9 cellular contexts compared by ENCODE assay signal in genomic region chr11:64856382-64857227, GRCh38. TPM values are rescaled to one million over a fixed set of nuclear protein-coding genes. Genes with fewer than 3 reads are reported as not detected.
DNase-seq lines count a peak whose midpoint lies in the region; ATAC-seq, FAIRE-seq and TF ChIP-seq lines count a peak whose summit lies in the region.
"Had no signal": no experiment of that assay in that cellular context is flagged by ENCODE, and none has a peak within 500 bp of the region (broad histone marks: within the 10 kb centered on the region; RNA-seq: fewer than 3 reads in every experiment).

No MANE protein-coding gene starts in this region.

- no peaks in the 10 kb centered on the region for H3K9me1 ChIP-seq in K562 (ENCODE audit: control insufficient read depth, insufficient read depth, low read length)

- H3K4me3 Mint-ChIP-seq in WTC11 = no peak overlapping the region

- H3K27ac Mint-ChIP-seq in WTC11 = no peak overlapping the region

- FAIRE-seq in K562 (lab: Jason Lieb, UNC) = no peak

- H3K79me2 ChIP-seq in K562 (ENCODE audit: control insufficient read depth, insufficient read depth, low read length) = peaks cover 9% of the 10 kb centered on the region

- H3K9me3 Mint-ChIP-seq in WTC11 = no peaks in the 10 kb centered on the region

- CTCF ChIA-PET in K562 (lab: Yijun Ruan, JAX; ENCODE audit: low intra/inter-chr PET ratio) = no interaction called here
- CTCF ChIA-PET in WTC11 (lab: Charles Lee) = interaction anchor here (1.4 to 2.1 kb wide), 3 partner anchors 9 to 32 kb away, joined by 4 to 13 read pairs (median 6); no protein-coding TSS in a partner anchor

- intact Hi-C loops in K562 (cut with micrococcal nuclease) = no loop called here
- intact Hi-C loops in stomach (cut with DNase I; ENCODE audit: low total_unique reads) = no loop called here

- H3K4me1 ChIP-seq in Peyer's patch (peaks cover 29 to 95% (median 83%) of the 10 kb centered on the region in 4 donors), K562 (replicated peaks in 1 of 2; ENCODE audit: control insufficient read depth in 2 of 2, insufficient read depth in 2 of 2, low read length in 2 of 2) (peaks cover 29 to 68% of the 10 kb centered on the region in 2 experiments), stomach (peaks cover 77 to 98% (median 84%) of the 10 kb centered on the region in 4 donors), HAP-1 (no peaks in the 10 kb centered on the region)

- 78% methylated on average over 14 of the region's 20 CpGs for WGBS in K562 (ENCODE audit: insufficient coverage, low coverage, missing lambda C conversion rate)
- 49 to 70% (median 59%) methylated on average over 13 to 20 of the region's 20 CpGs for WGBS in stomach, 5 donors

- TF ChIP-seq POLR2A in Peyer's patch (IDR thresholded peaks at IDR 0.05) (peak in 1 of 2 donors; percentile 17), K562 (conservative IDR thresholded peaks at IDR 0.05) (no peak), stomach (IDR thresholded peaks at IDR 0.05) (no peak)

- in situ Hi-C loops in K562 (cut with MboI) (no loop called here), HAP-1 (cut with MboI; ENCODE audit: low sequenced_read_pairs) (no loop called here)

- H3K4me1 Mint-ChIP-seq in WTC11 = peaks cover 2% of the 10 kb centered on the region

- H3K9ac ChIP-seq in K562 (ENCODE audit: insufficient read depth in 1 of 2, low read depth in 2 of 2, low read length in 2 of 2) = peak overlapping the region in 1 of 2 experiments; percentile 76; a peak in 3 of 4 replicates

- H3K36me3 Mint-ChIP-seq in WTC11 = no peaks in the 10 kb centered on the region; the same call in 1 of the 2 replicates

- peak overlapping the region; percentile 78 to 95 (median 88) for H3K27ac ChIP-seq in Peyer's patch
- H3K27ac ChIP-seq in K562 (ENCODE audit: extremely low read depth, low read depth, low read length) = no peak overlapping the region; the same call in 2 of the 3 replicates
- peak overlapping the region; percentile 90 to 94 (median 92) for H3K27ac ChIP-seq in stomach

- peak; percentile 73 for DNase-seq in GM03348 (ENCODE audit: low spot score)
- peak in 2 of 3 donors; percentile 75 to 89 for DNase-seq in Peyer's patch
- no peak for DNase-seq in K562 (ENCODE audit: extremely low read depth in 1 of 4, low spot score in 3 of 4)
- DNase-seq in left lobe of liver (ENCODE audit: low spot score) = no peak
- peak; percentile 82 for DNase-seq in stomach
- no peak for DNase-seq in HAP-1 (ENCODE audit: low spot score in 2 of 2)
- DNase-seq in DMS79 (lab: John Stamatoyannopoulos, UW) = no peak
- DNase-seq in WTC11 (ENCODE audit: low spot score) = no peak

- H3K4me3 ChIP-seq in Peyer's patch (no peak overlapping the region), K562 (no peak overlapping the region), stomach (peak overlapping the region in 1 of 4 donors; percentile 19), HAP-1 (no peak overlapping the region)
- H3K4me3 ChIP-seq: ovary had no signal

- H3K36me3 ChIP-seq in Peyer's patch (peaks cover 0 to 50% (median 0%) of the 10 kb centered on the region in 3 donors), K562 (ENCODE audit: control insufficient read depth, insufficient read depth, low read length) (peaks cover 64% of the 10 kb centered on the region; the same call in 2 of the 3 replicates), stomach (peaks cover 41 to 58% (median 51%) of the 10 kb centered on the region in 4 donors), HAP-1 (replicated peaks) (peaks cover 3% of the 10 kb centered on the region; the same call in 1 of the 2 replicates)
- H3K36me3 ChIP-seq: ovary had no signal

- BruUV-seq in K562 (replicated peaks; lab: Mats Ljungman, UMichigan) = no TSS peak

- POLR2A ChIA-PET in K562 (lab: Yijun Ruan, JAX) (interaction anchor here (0.6 to 1.6 kb wide), 5 partner anchors 14 to 68 kb away, joined by 3 to 7 read pairs (median 3); no protein-coding TSS in a partner anchor), WTC11 (lab: Charles Lee) (no interaction called here)

- H3K9me3 ChIP-seq in Peyer's patch (peaks cover 0 to 2% (median 0%) of the 10 kb centered on the region in 4 donors), K562 (replicated peaks; ENCODE audit: control insufficient read depth, insufficient read depth, low read depth, low read length) (no peaks in the 10 kb centered on the region), stomach (no peaks in the 10 kb centered on the region), HAP-1 (no peaks in the 10 kb centered on the region)
- H3K9me3 ChIP-seq: ovary had no signal

- H3K27me3 ChIP-seq in Peyer's patch (no peaks in the 10 kb centered on the region), K562 (ENCODE audit: control insufficient read depth in 2 of 2, insufficient read depth in 2 of 2, low read length in 2 of 2) (no peaks in the 10 kb centered on the region), stomach (no peaks in the 10 kb centered on the region), HAP-1 (ENCODE audit: low read depth) (no peaks in the 10 kb centered on the region)
- H3K27me3 ChIP-seq: ovary had no signal

- H4K20me1 ChIP-seq in K562 (replicated peaks; ENCODE audit: control insufficient read depth, insufficient read depth, low read length) = no peaks in the 10 kb centered on the region

- TF ChIP-seq EP300 in K562 (IDR thresholded peaks at IDR 0.05; ENCODE audit: low read length) = no peak
- TF ChIP-seq EP300 in stomach (IDR thresholded peaks at IDR 0.05) = no peak

- no peak overlapping the region for H2AFZ ChIP-seq in K562 (ENCODE audit: low read depth, low read length)

- ATAC-seq in K562 = no peak
- ATAC-seq in left lobe of liver = peak; percentile 56
- ATAC-seq in WTC11 = no peak

- H3K27me3 Mint-ChIP-seq in WTC11 (ENCODE audit: low read depth) = no peaks in the 10 kb centered on the region

- no peak overlapping the region for H3K4me2 ChIP-seq in K562 (ENCODE audit: insufficient read depth, low read length)

- TF ChIP-seq RAD21 in K562 (CRISPR knock-in tag; conservative IDR thresholded peaks at IDR 0.05 in 1 of 2, IDR thresholded peaks at IDR 0.05 in 1 of 2) = no peak

- TF ChIP-seq CTCF in Peyer's patch (IDR thresholded peaks at IDR 0.05) = no peak
- TF ChIP-seq CTCF in K562 (IDR thresholded peaks at IDR 0.05 in 2 of 3, conservative IDR thresholded peaks at IDR 0.05 in 1 of 3; ENCODE audit: insufficient read depth in 2 of 3, low read depth in 1 of 3, low read length in 3 of 3) = no peak
- TF ChIP-seq CTCF in stomach (IDR thresholded peaks at IDR 0.05) = no peak
- no peak for TF ChIP-seq CTCF in WTC11 (IDR thresholded peaks at IDR 0.05)

RNA-seq across cellular contexts. Expression of gene CDC42BPG, which starts 12.2 kb away (rescaled TPM):
- total RNA-seq in Peyer's patch (10 to 100 TPM; 25.6 to 78.6 (median 52.1) TPM), K562 (2014; rRNA removed) (4.0 and 7.1 TPM in 2 replicates), K562 (2014; rRNA removed; fragmentation: Illumina TruSeq; extraction: Trizol) (0.99 and 1.1 TPM in 2 replicates), K562 (2015; rRNA removed; fragmentation: Illumina TruSeq; extraction: Trizol) (2.1 and 2.5 TPM in 2 replicates), K562 (2021) (7.4 and 8.8 TPM in 2 replicates), left lobe of liver (1.2 TPM), stomach (10 to 100 TPM; 10.3 to 66.5 (median 53.3) TPM), WTC11 (2021) (14.9 to 21.6 TPM (median 17.3 TPM) in 3 replicates)
- 19.1 and 64.6 TPM in 2 replicates for total RNA-seq in K562 (2011; cell fraction: chromatin; rRNA removed; ENCODE audit: low replicate concordance)
- total RNA-seq in K562 (2011; cell fraction: nucleolus; rRNA removed) = 33.3 and 37.9 TPM in 2 replicates
- total RNA-seq in K562 (2011; cell fraction: nucleoplasm; rRNA removed) = 16.2 and 19.7 TPM in 2 replicates
- polyA plus RNA-seq in K562 (2011; rRNA removed) (2.2 and 3.6 TPM in 2 replicates), K562 (2014; fragmentation: Illumina TruSeq; extraction: Trizol) (1.8 and 4.6 TPM in 2 replicates), K562 (2014; fragmentation: Nextera tagmentation; extraction: Ambion mirVana) (under 1 TPM; 0.04 to 0.08 TPM), K562 (2014; rRNA removed) (7.9 and 11.8 TPM in 2 replicates), stomach (10 to 100 TPM in 2 of 3 donors, 1 to 10 TPM in 1; 8.9 to 20.0 (median 10.9) TPM)
- 2.0 and 4.5 TPM in 2 replicates for polyA plus RNA-seq in K562 (2011; cell fraction: cytosol; rRNA removed)
- 15.1 and 28.5 TPM in 2 replicates for polyA plus RNA-seq in K562 (2011; cell fraction: nucleus; rRNA removed)
- polyA plus RNA-seq in K562 (2012) = 4.7 and 6.3 TPM in 2 replicates
- 2.1 and 3.0 TPM in 2 replicates for polyA minus RNA-seq in K562 (2011; rRNA and poly(A)+ RNA removed)
- 3.2 and 3.5 TPM in 2 replicates for polyA minus RNA-seq in K562 (2011; cell fraction: cytosol; rRNA and poly(A)+ RNA removed)
- 12.1 and 12.2 TPM in 2 replicates for polyA minus RNA-seq in K562 (2011; cell fraction: nucleus; rRNA and poly(A)+ RNA removed)

RNA-seq across cellular contexts. Expression of gene EHD1, which starts 21.8 kb away (rescaled TPM):
- total RNA-seq in Peyer's patch (100 to 1,000 TPM in 2 of 4 donors, 10 to 100 TPM in 2; 56.2 to 185 (median 98.6) TPM), K562 (2014; rRNA removed) (39.1 and 40.0 TPM in 2 replicates), K562 (2014; rRNA removed; fragmentation: Illumina TruSeq; extraction: Trizol) (7.2 and 11.5 TPM in 2 replicates), K562 (2015; rRNA removed; fragmentation: Illumina TruSeq; extraction: Trizol) (12.7 and 12.9 TPM in 2 replicates), K562 (2021) (65.0 and 69.6 TPM in 2 replicates), left lobe of liver (29.9 TPM), stomach (100 to 1,000 TPM in 2 of 5 donors, 10 to 100 TPM in 3; 23.3 to 160 (median 56.2) TPM), WTC11 (2021) (29.9 to 38.1 TPM (median 35.2 TPM) in 3 replicates)
- total RNA-seq in K562 (2011; cell fraction: chromatin; rRNA removed; ENCODE audit: low replicate concordance) = 20.8 and 92.1 TPM in 2 replicates
- 57.7 and 64.3 TPM in 2 replicates for total RNA-seq in K562 (2011; cell fraction: nucleolus; rRNA removed)
- total RNA-seq in K562 (2011; cell fraction: nucleoplasm; rRNA removed) = 24.2 and 37.8 TPM in 2 replicates
- polyA plus RNA-seq in K562 (2011; rRNA removed) (16.4 and 34.2 TPM in 2 replicates), K562 (2014; fragmentation: Illumina TruSeq; extraction: Trizol) (41.0 and 45.1 TPM in 2 replicates), K562 (2014; fragmentation: Nextera tagmentation; extraction: Ambion mirVana) (under 1 TPM; 0.46 to 0.59 TPM), K562 (2014; rRNA removed) (26.8 and 27.3 TPM in 2 replicates), stomach (10 to 100 TPM; 17.9 to 24.6 (median 19.4) TPM)
- polyA plus RNA-seq in K562 (2011; cell fraction: cytosol; rRNA removed) = 30.6 and 56.6 TPM in 2 replicates
- polyA plus RNA-seq in K562 (2011; cell fraction: nucleus; rRNA removed) = 30.2 and 48.9 TPM in 2 replicates
- 38.5 and 52.8 TPM in 2 replicates for polyA plus RNA-seq in K562 (2012)
- 26.8 and 39.2 TPM in 2 replicates for polyA minus RNA-seq in K562 (2011; rRNA and poly(A)+ RNA removed)
- 50.9 and 64.3 TPM in 2 replicates for polyA minus RNA-seq in K562 (2011; cell fraction: cytosol; rRNA and poly(A)+ RNA removed)
- polyA minus RNA-seq in K562 (2011; cell fraction: nucleus; rRNA and poly(A)+ RNA removed) = 17.4 and 22.8 TPM in 2 replicates

RNA-seq across cellular contexts. Expression of gene MEN1, which starts 46.3 kb away (rescaled TPM):
- total RNA-seq in Peyer's patch (10 to 100 TPM; 20.3 to 47.0 (median 31.9) TPM), K562 (2014; rRNA removed) (24.3 and 29.4 TPM in 2 replicates), K562 (2014; rRNA removed; fragmentation: Illumina TruSeq; extraction: Trizol) (6.3 and 7.3 TPM in 2 replicates), K562 (2015; rRNA removed; fragmentation: Illumina TruSeq; extraction: Trizol) (12.3 and 15.0 TPM in 2 replicates), K562 (2021) (55.7 and 57.2 TPM in 2 replicates), left lobe of liver (24.0 TPM), stomach (10 to 100 TPM in 4 of 5 donors, 1 to 10 TPM in 1; 9.4 to 62.5 (median 16.9) TPM), WTC11 (2021) (47.1 to 53.3 TPM (median 51.2 TPM) in 3 replicates)
- total RNA-seq in K562 (2011; cell fraction: chromatin; rRNA removed; ENCODE audit: low replicate concordance) = 33.3 and 80.8 TPM in 2 replicates
- total RNA-seq in K562 (2011; cell fraction: nucleolus; rRNA removed) = 78.7 and 86.4 TPM in 2 replicates
- total RNA-seq in K562 (2011; cell fraction: nucleoplasm; rRNA removed) = 51.5 and 54.8 TPM in 2 replicates
- polyA plus RNA-seq in K562 (2011; rRNA removed) (19.3 and 34.7 TPM in 2 replicates), K562 (2014; fragmentation: Illumina TruSeq; extraction: Trizol) (42.7 and 48.3 TPM in 2 replicates), K562 (2014; fragmentation: Nextera tagmentation; extraction: Ambion mirVana) (1 to 10 TPM; 3.4 to 3.9 TPM), K562 (2014; rRNA removed) (40.5 and 42.5 TPM in 2 replicates), stomach (10 to 100 TPM; 12.9 to 16.4 (median 13.6) TPM)
- polyA plus RNA-seq in K562 (2011; cell fraction: cytosol; rRNA removed) = 22.5 and 54.7 TPM in 2 replicates
- polyA plus RNA-seq in K562 (2011; cell fraction: nucleus; rRNA removed) = 88.7 and 149 TPM in 2 replicates
- polyA plus RNA-seq in K562 (2012) = 41.1 and 44.4 TPM in 2 replicates
- 6.3 and 9.1 TPM in 2 replicates for polyA minus RNA-seq in K562 (2011; rRNA and poly(A)+ RNA removed)
- polyA minus RNA-seq in K562 (2011; cell fraction: cytosol; rRNA and poly(A)+ RNA removed) = 24.1 and 29.2 TPM in 2 replicates
- 19.9 and 21.0 TPM in 2 replicates for polyA minus RNA-seq in K562 (2011; cell fraction: nucleus; rRNA and poly(A)+ RNA removed)

RNA-seq across cellular contexts. Expression of gene MAP4K2, which starts 53.6 kb away (rescaled TPM):
- total RNA-seq in Peyer's patch (10 to 100 TPM in 3 of 4 donors, 1 to 10 TPM in 1; 3.3 to 34.7 (median 20.3) TPM), K562 (2014; rRNA removed) (9.6 and 13.7 TPM in 2 replicates), K562 (2014; rRNA removed; fragmentation: Illumina TruSeq; extraction: Trizol) (3.4 and 4.9 TPM in 2 replicates), K562 (2015; rRNA removed; fragmentation: Illumina TruSeq; extraction: Trizol) (7.0 and 8.5 TPM in 2 replicates), K562 (2021) (13.9 and 14.5 TPM in 2 replicates), left lobe of liver (6.6 TPM), stomach (10 to 100 TPM in 2 of 5 donors, 1 to 10 TPM in 3; 2.3 to 66.9 (median 9.0) TPM), WTC11 (2021) (24.5 to 31.6 TPM (median 28.3 TPM) in 3 replicates)
- total RNA-seq in K562 (2011; cell fraction: chromatin; rRNA removed; ENCODE audit: low replicate concordance) = 11.3 and 40.1 TPM in 2 replicates
- 20.5 and 22.5 TPM in 2 replicates for total RNA-seq in K562 (2011; cell fraction: nucleolus; rRNA removed)
- 7.3 and 11.7 TPM in 2 replicates for total RNA-seq in K562 (2011; cell fraction: nucleoplasm; rRNA removed)
- polyA plus RNA-seq in K562 (2011; rRNA removed) (7.3 and 11.2 TPM in 2 replicates), K562 (2014; fragmentation: Illumina TruSeq; extraction: Trizol) (8.5 and 12.2 TPM in 2 replicates), K562 (2014; fragmentation: Nextera tagmentation; extraction: Ambion mirVana) (under 1 TPM; 0.13 to 0.39 TPM), K562 (2014; rRNA removed) (10.5 and 11.6 TPM in 2 replicates), stomach (10 to 100 TPM; 13.0 to 20.9 (median 13.8) TPM)
- polyA plus RNA-seq in K562 (2011; cell fraction: cytosol; rRNA removed) = 11.2 and 14.4 TPM in 2 replicates
- 40.2 and 43.0 TPM in 2 replicates for polyA plus RNA-seq in K562 (2011; cell fraction: nucleus; rRNA removed)
- 9.6 and 14.0 TPM in 2 replicates for polyA plus RNA-seq in K562 (2012)
- polyA minus RNA-seq in K562 (2011; rRNA and poly(A)+ RNA removed) = 5.1 and 6.7 TPM in 2 replicates
- polyA minus RNA-seq in K562 (2011; cell fraction: cytosol; rRNA and poly(A)+ RNA removed) = 8.8 and 11.1 TPM in 2 replicates
- 5.8 and 12.4 TPM in 2 replicates for polyA minus RNA-seq in K562 (2011; cell fraction: nucleus; rRNA and poly(A)+ RNA removed)

Comparison
In these comparisons a context has a peak if more than half of its experiments do, and no peak if none do; other contexts are left out.
1. DNase-seq: peak in GM03348 (single experiment), Peyer's patch (2 of 3) and stomach (single experiment); none in K562 (0 of 4), left lobe of liver (single experiment), HAP-1 (0 of 2), DMS79 (single experiment) and WTC11 (single experiment).